32 cellular contexts compared by ENCODE assay signal in genomic region chr12:108607981-108608600, GRCh38. TPM values are rescaled to one million over a fixed set of nuclear protein-coding genes. Genes with fewer than 3 reads are reported as not detected.
"Had no signal": no experiment of that assay in that cellular context is flagged by ENCODE, and none has a peak within 500 bp of the region (broad histone marks: within the 10 kb centered on the region; RNA-seq: fewer than 3 reads in every experiment).

No MANE protein-coding gene starts in this region.

- H3K4me1 Mint-ChIP-seq: activated CD4-positive, alpha-beta T cell treated with anti-CD3 and anti-CD28 coated beads, Interleukin-2, amount 10 ng/mL, durations not matched to agents 7 days and 5 days had no signal

- H2AFZ ChIP-seq: parathyroid adenoma had no signal

- DNase-seq: activated CD4-positive, alpha-beta T cell treated with anti-CD3 and anti-CD28 coated beads for 1 hour; activated CD4-positive, alpha-beta T cell treated with anti-CD3 and anti-CD28 coated beads, Interleukin-2, amount 10 ng/mL, durations not matched to agents 7 days and 5 days; activated naive CD4-positive, alpha-beta T cell; activated T-cell treated with anti-CD3 and anti-CD28 coated beads for 4 hours; activated T-cell treated with anti-CD3 and anti-CD28 coated beads, Interleukin-2, amount 50 U/mL, for 72 hours; anterior cingulate cortex; esophagus squamous epithelium; foreskin melanocyte; heart right ventricle; kidney glomerular epithelial cell; lower lobe of right lung; mesendoderm; nucleus accumbens; stimulated activated CD4-positive, alpha-beta T cell treated with anti-CD3 and anti-CD28 coated beads, Interleukin-2, amount 100 ng/mL, for 24 hours; stimulated activated naive CD4-positive, alpha-beta T cell treated with Interleukin-2 at 50 U/mL for 16 hours; T-helper 2 cell; transverse colon had no signal

- H3K4me3 Mint-ChIP-seq: activated CD4-positive, alpha-beta T cell treated with anti-CD3 and anti-CD28 coated beads, Interleukin-2, amount 10 ng/mL, durations not matched to agents 7 days and 5 days; activated T-cell treated with anti-CD3 and anti-CD28 coated beads, Interleukin-2, amount 50 U/mL, for 72 hours; central memory CD8-positive, alpha-beta T cell; dendritic cell treated with granulocyte-macrophage colony-stimulating factor and Interleukin-4, amounts not matched to agents 40 ng/mL and 50 ng/mL, for 4 days; natural killer cell treated with Interleukin-12 subunit alpha and Interleukin-12 subunit beta and Interleukin-15 and Interleukin-18, amount 100 ng/mL, for 72 hours; WTC11 had no signal

- H3K4me2 ChIP-seq: smooth muscle cell had no signal

- H3K4me1 ChIP-seq: transverse colon had no signal

- H3K27me3 Mint-ChIP-seq: activated CD4-positive, alpha-beta T cell treated with anti-CD3 and anti-CD28 coated beads, Interleukin-2, amount 10 ng/mL, durations not matched to agents 7 days and 5 days; central memory CD8-positive, alpha-beta T cell had no signal

- H3K27ac Mint-ChIP-seq: activated CD4-positive, alpha-beta T cell treated with anti-CD3 and anti-CD28 coated beads, Interleukin-2, amount 10 ng/mL, durations not matched to agents 7 days and 5 days; activated T-cell treated with anti-CD3 and anti-CD28 coated beads, Interleukin-2, amount 50 U/mL, for 72 hours; dendritic cell treated with granulocyte-macrophage colony-stimulating factor and Interleukin-4, amounts not matched to agents 40 ng/mL and 50 ng/mL, for 4 days; WTC11 had no signal

- H3K27ac ChIP-seq: epithelial cell of prostate, esophagus squamous epithelium, heart right ventricle, lower lobe of right lung, parathyroid adenoma, right atrium auricular region, transverse colon had no signal

- H3K9ac ChIP-seq: parathyroid adenoma had no signal

- H3K4me3 ChIP-seq: esophagus squamous epithelium, heart right ventricle, lower lobe of right lung, mucosa of descending colon, right atrium auricular region, smooth muscle cell, transverse colon had no signal

- H3K36me3 ChIP-seq: esophagus squamous epithelium, heart right ventricle, lower lobe of right lung, right atrium auricular region, transverse colon had no signal

- H3K9me3 ChIP-seq: esophagus squamous epithelium, heart right ventricle, lower lobe of right lung, mucosa of descending colon, right atrium auricular region, transverse colon had no signal

- H3K9me3 Mint-ChIP-seq: activated CD4-positive, alpha-beta T cell treated with anti-CD3 and anti-CD28 coated beads, Interleukin-2, amount 10 ng/mL, durations not matched to agents 7 days and 5 days; activated naive CD4-positive, alpha-beta T cell treated with anti-CD3 and anti-CD28 coated beads, Interleukin-2, amount 50 U/mL, for 72 hours; activated T-cell treated with anti-CD3 and anti-CD28 coated beads, Interleukin-2, amount 50 U/mL, for 72 hours; central memory CD8-positive, alpha-beta T cell; dendritic cell treated with granulocyte-macrophage colony-stimulating factor and Interleukin-4, amounts not matched to agents 40 ng/mL and 50 ng/mL, for 4 days; natural killer cell treated with Interleukin-12 subunit alpha and Interleukin-12 subunit beta and Interleukin-15 and Interleukin-18, amount 100 ng/mL, for 72 hours; WTC11 had no signal

- FAIRE-seq: bronchial epithelial cell, urothelium cell line had no signal

- H3K36me3 Mint-ChIP-seq: activated naive CD4-positive, alpha-beta T cell treated with anti-CD3 and anti-CD28 coated beads, Interleukin-2, amount 50 U/mL, for 72 hours; natural killer cell treated with Interleukin-12 subunit alpha and Interleukin-12 subunit beta and Interleukin-15 and Interleukin-18, amount 100 ng/mL, for 72 hours; WTC11 had no signal

- ATAC-seq: activated naive CD4-positive, alpha-beta T cell treated with anti-CD3 and anti-CD28 coated beads, Interleukin-2, amount 50 U/mL, for 72 hours; activated T-cell treated with anti-CD3 and anti-CD28 coated beads, Interleukin-2, amount 50 U/mL, for 72 hours; heart right ventricle; left lobe of liver; lower lobe of right lung; mucosa of descending colon; natural killer cell treated with Interleukin-12 subunit alpha and Interleukin-12 subunit beta and Interleukin-15 and Interleukin-18, amount 100 ng/mL, for 72 hours; WTC11 had no signal

- H3K27me3 ChIP-seq: heart right ventricle, right atrium auricular region, transverse colon had no signal

RNA-seq across cellular contexts. Expression of gene TMEM119, which starts 10.2 kb away (rescaled TPM):
- total RNA-seq: glomerular endothelial cell; natural killer cell treated with Interleukin-12 subunit alpha and Interleukin-12 subunit beta and Interleukin-15 and Interleukin-18, amount 100 ng/mL, for 72 hours; pulmonary artery endothelial cell had no signal
